In genomic region chr6:30061766-30062458, GRCh38 we compare ENCODE assay signal across 8 cellular contexts. TPM values are rescaled to one million over a fixed set of nuclear protein-coding genes. Genes with fewer than 3 reads are reported as not detected.
A peak's percentile ranks its signal among the peaks of the same experiment; 100 is the strongest.
DNase-seq lines count a peak whose midpoint lies in the region; ATAC-seq and TF ChIP-seq lines count a peak whose summit lies in the region.

No MANE protein-coding gene starts in this region.

- H3K4me2 ChIP-seq in DOHH2 (ENCODE audit: low read length), result peak overlapping the region; percentile 81

- peaks cover 44% of the 10 kb centered on the region for H3K79me2 ChIP-seq in DOHH2 (ENCODE audit: control insufficient read depth, low read length)

- H3K9me2 ChIP-seq in DOHH2 (replicated peaks; ENCODE audit: control insufficient read depth, low read length), result no peaks in the 10 kb centered on the region

- peak overlapping the region; percentile 100 for H3K4me3 ChIP-seq in DOHH2 (ENCODE audit: low read length)
- peak overlapping the region; percentile 61 to 93 (median 73) for H3K4me3 ChIP-seq in heart left ventricle
- peak overlapping the region; percentile 61 to 65 for H3K4me3 ChIP-seq in prostate gland

- TF ChIP-seq POLR2A in heart left ventricle (IDR thresholded peaks at IDR 0.05) (no peak), prostate gland (IDR thresholded peaks at IDR 0.05) (no peak)

- DNase-seq in M059J (ENCODE audit: low read depth) (peak; percentile 56), heart left ventricle (peak in 1 of 5 donors; percentile 24), prostate gland (ENCODE audit: low spot score) (peak; percentile 12), occipital lobe (lab: John Stamatoyannopoulos, UW) (no peak), cortex of kidney (lab: John Stamatoyannopoulos, UW) (no peak)
- DNase-seq in activated effector memory CD4-positive, alpha-beta T cell treated with anti-CD3 and anti-CD28 coated beads, Interleukin-2, amount 50 U/mL, for 16 hours, result peak; percentile 77

- H4K20me1 ChIP-seq in DOHH2 (ENCODE audit: control insufficient read depth, insufficient read depth, low read depth, low read length), result no peaks in the 10 kb centered on the region

- H3K4me1 ChIP-seq in DOHH2 (ENCODE audit: control insufficient read depth, low read length) (peaks cover 34% of the 10 kb centered on the region), heart left ventricle (peaks cover 3 to 43% (median 28%) of the 10 kb centered on the region in 12 donors), prostate gland (replicated peaks) (peaks cover 6% of the 10 kb centered on the region)

- no peaks in the 10 kb centered on the region for H3K27me3 ChIP-seq in DOHH2 (ENCODE audit: control insufficient read depth, low read length)
- no peaks in the 10 kb centered on the region for H3K27me3 ChIP-seq in heart left ventricle
- no peaks in the 10 kb centered on the region for H3K27me3 ChIP-seq in prostate gland (replicated peaks; ENCODE audit: insufficient read depth)

- intact Hi-C loops in heart left ventricle (cut with DNase I) (loop anchor here in 3 of 10 donors (5.0 to 10.0 kb wide), 3 partner anchors 40 to 263 kb away; partner anchors contain the start of gene TRIM39 (in 1 of the 3)), prostate gland (cut with DNase I) (loop anchor here (5.0 kb wide), 1 partner anchor 85 kb away; no protein-coding TSS in a partner anchor)

- no peaks in the 10 kb centered on the region for H3K9me3 ChIP-seq in DOHH2 (ENCODE audit: control insufficient read depth, insufficient read depth, low read length)
- H3K9me3 ChIP-seq in heart left ventricle, result no peaks in the 10 kb centered on the region
- H3K9me3 ChIP-seq in prostate gland, result no peaks in the 10 kb centered on the region

- ATAC-seq in GM21423 (IDR thresholded peaks at IDR 0.05; ENCODE audit: unreplicated experiment) (peak; percentile 19), heart left ventricle (peak in 3 of 4 donors; percentile 22 to 46 (median 32))

- 49 to 51% (median 51%) methylated on average over 15 of the region's 15 CpGs for WGBS in heart left ventricle, 4 donors
- WGBS in prostate gland, result 28% methylated on average over 15 of the region's 15 CpGs

- peaks cover 4% of the 10 kb centered on the region; the same call in 1 of the 2 replicates for H3F3A ChIP-seq in DOHH2 (ENCODE audit: control insufficient read depth, insufficient read depth)

- TF ChIP-seq CTCF in DOHH2 (IDR thresholded peaks at IDR 0.05; ENCODE audit: low read depth, low read length, poor library complexity, severe bottlenecking) (no peak), heart left ventricle (IDR thresholded peaks at IDR 0.05) (no peak), prostate gland (IDR thresholded peaks at IDR 0.05) (no peak)

- peaks cover 51% of the 10 kb centered on the region for H3K36me3 ChIP-seq in DOHH2 (ENCODE audit: control insufficient read depth, low read length)
- peaks cover 0 to 32% (median 20%) of the 10 kb centered on the region in 9 donors for H3K36me3 ChIP-seq in heart left ventricle
- H3K36me3 ChIP-seq in prostate gland, result no peaks in the 10 kb centered on the region

- H3K27ac ChIP-seq in DOHH2 (ENCODE audit: low read depth, low read length), result peak overlapping the region; percentile 49
- peak overlapping the region; percentile 57 to 93 (median 88) for H3K27ac ChIP-seq in heart left ventricle
- peak overlapping the region; percentile 85 to 91 for H3K27ac ChIP-seq in prostate gland

RNA-seq across cellular contexts. Expression of gene POLR1H, which starts 0.8 kb away (rescaled TPM):
- 34.4 and 47.3 TPM in 2 replicates for total RNA-seq in M059J (2014; rRNA removed; shearing (Covaris generic))
- total RNA-seq in heart left ventricle (10 to 100 TPM; 11.7 to 19.8 (median 14.7) TPM), prostate gland (10 to 100 TPM; 31.9 to 36.3 TPM), occipital lobe (13.9 TPM)
- 10 to 100 TPM; 20.9 to 46.1 TPM for polyA plus RNA-seq in heart left ventricle

RNA-seq across cellular contexts. Expression of gene PPP1R11, which starts 5.1 kb away (rescaled TPM):
- total RNA-seq in M059J (2014; rRNA removed; shearing (Covaris generic)), result 105 and 112 TPM in 2 replicates
- total RNA-seq in heart left ventricle, result 10 to 100 TPM; 41.6 to 64.7 (median 44.9) TPM
- polyA plus RNA-seq in heart left ventricle, result 10 to 100 TPM; 38.7 to 90.3 TPM
- total RNA-seq in prostate gland, result 10 to 100 TPM; 49.7 to 59.3 TPM
- total RNA-seq in occipital lobe, result 15.8 TPM

RNA-seq across cellular contexts. Expression of gene RNF39, which starts 13.7 kb away (rescaled TPM):
- 0.20 TPM in 1 of 2 replicates, not detected in the other for total RNA-seq in M059J (2014; rRNA removed; shearing (Covaris generic))
- total RNA-seq in heart left ventricle (under 1 TPM in 1 of 9 donors, not detected in 8; 0.68 TPM), prostate gland (10 to 100 TPM in 1 of 2 donors, 1 to 10 TPM in 1; 9.0 to 29.1 TPM), occipital lobe (not detected)
- polyA plus RNA-seq in heart left ventricle, result not detected

RNA-seq across cellular contexts. Expression of gene TRIM31, which starts 51.0 kb away (rescaled TPM):
- not detected in 2 replicates for total RNA-seq in M059J (2014; rRNA removed; shearing (Covaris generic))
- not detected for total RNA-seq in heart left ventricle
- not detected for polyA plus RNA-seq in heart left ventricle
- under 1 TPM in 1 of 2 donors, not detected in 1; 0.32 TPM for total RNA-seq in prostate gland
- not detected for total RNA-seq in occipital lobe

Comparison
In these comparisons a context has a peak if more than half of its experiments do, and no peak if none do; other contexts are left out.
1. DNase-seq: peak in M059J (single experiment), activated effector memory CD4-positive, alpha-beta T cell treated with anti-CD3 and anti-CD28 coated beads, Interleukin-2, amount 50 U/mL, for 16 hours (single experiment) and prostate gland (single experiment); none in occipital lobe (single experiment) and cortex of kidney (single experiment).
2. Peak in every context shown above with its lines, with median percentiles within 50 percentile points of each other: H3K27ac ChIP-seq and H3K4me3 ChIP-seq.